ENCODE assay signal across 3 cellular contexts in the genomic region with DNA sequence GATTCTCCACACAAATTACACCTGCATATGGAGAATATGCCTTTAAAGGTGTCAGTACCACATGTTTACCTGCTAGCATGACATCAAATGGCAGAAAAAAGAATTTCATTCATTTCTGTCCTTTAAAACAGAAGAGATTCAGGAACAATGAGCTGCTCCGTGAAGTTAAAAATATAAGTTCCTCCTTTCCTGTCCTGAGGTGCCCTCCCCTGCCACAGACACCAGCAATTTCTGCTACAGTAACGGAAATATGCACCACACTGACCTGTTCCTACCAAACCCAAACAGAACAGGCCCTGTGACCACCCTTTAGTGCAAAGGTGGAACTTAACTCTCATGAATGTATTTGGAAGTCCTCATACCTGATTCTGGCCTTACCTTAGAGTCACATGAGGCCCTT. TPM values are rescaled to one million over a fixed set of nuclear protein-coding genes. Genes with fewer than 3 reads are reported as not detected.
"Had no signal": no experiment of that assay in that cellular context is flagged by ENCODE, and none has a peak within 500 bp of the region (broad histone marks: within the 10 kb centered on the region; RNA-seq: fewer than 3 reads in every experiment).

No MANE protein-coding gene starts in this region.

RNA-seq across cellular contexts. Expression of a gene that starts 14.0 kb away (rescaled TPM):
- total RNA-seq: HT1080 had no signal

RNA-seq across cellular contexts. Expression of a gene that starts 30.2 kb away (rescaled TPM):
- total RNA-seq: HepG2 had no signal

RNA-seq across cellular contexts. Expression of a gene that starts 49.0 kb away (rescaled TPM):
- total RNA-seq: NCI-H460 had no signal
